8 cellular contexts compared by ENCODE assay signal in the genomic region with DNA sequence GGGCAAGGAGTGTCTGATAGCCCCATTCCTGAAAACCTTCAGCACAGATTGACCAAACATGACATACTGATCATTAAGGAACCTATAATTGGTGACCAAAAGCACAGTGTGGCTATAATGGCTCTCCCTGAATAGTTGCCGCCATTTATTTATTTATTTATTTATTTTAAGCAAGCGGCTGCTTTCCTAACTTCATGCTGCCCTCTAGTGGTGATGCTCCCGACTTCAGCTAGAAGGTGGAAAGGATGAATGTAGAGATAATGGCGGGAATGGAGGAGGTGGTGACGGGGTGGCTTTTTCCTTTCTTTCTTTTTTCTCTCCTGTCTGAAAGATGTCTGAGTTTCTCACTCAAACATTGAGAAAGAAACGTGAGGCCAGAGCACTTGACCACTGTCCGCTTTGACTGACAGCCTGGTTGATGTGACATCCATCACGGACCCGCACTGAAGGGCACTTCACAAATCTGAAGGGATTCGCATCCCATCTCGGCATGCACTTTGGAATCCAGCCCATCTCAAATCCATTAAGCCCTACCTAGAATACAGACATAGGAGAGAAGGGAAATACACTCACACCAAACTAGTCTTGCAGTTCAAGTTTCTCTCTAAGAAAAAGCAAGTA.
A peak's percentile ranks its signal among the peaks of the same experiment; 100 is the strongest.
DNase-seq lines count a peak whose midpoint lies in the region; ATAC-seq and TF ChIP-seq lines count a peak whose summit lies in the region.

No MANE protein-coding gene starts in this region.

- in situ Hi-C loops in T47D (cut with HindIII; ENCODE audit: low pct_unique_long_range_greater_than_20kb, low sequenced_read_pairs): no loop called here

- ATAC-seq in HG03571 (IDR thresholded peaks at IDR 0.05; ENCODE audit: unreplicated experiment): no peak

- H3K9me3 Mint-ChIP-seq in HFFc6 (no peaks in the 10 kb centered on the region), immature natural killer cell (no peaks in the 10 kb centered on the region)

- peak; percentile 96 for TF ChIP-seq CTCF in HFFc6 (IDR thresholded peaks at IDR 0.05)

- H3K4me3 Mint-ChIP-seq in HFFc6 (peak overlapping the region; percentile 56; the same call in 1 of the 2 replicates), immature natural killer cell (no peak overlapping the region)

- H3K4me1 Mint-ChIP-seq in HFFc6 (ENCODE audit: low read depth) (peaks cover 29% of the 10 kb centered on the region), immature natural killer cell (peaks cover 0 to 25% of the 10 kb centered on the region in 2 donors)

- H3K27me3 Mint-ChIP-seq in HFFc6 (ENCODE audit: insufficient read depth) (peaks cover under 1% of the 10 kb centered on the region), immature natural killer cell (ENCODE audit: low read depth in 3 of 3) (peaks cover 0 to 4% (median 2%) of the 10 kb centered on the region in 3 donors)

- H3K27ac Mint-ChIP-seq in HFFc6 (no peak overlapping the region), immature natural killer cell (no peak overlapping the region)

- peak; percentile 14 for DNase-seq in GM04503 (ENCODE audit: low read depth)
- DNase-seq in HFFc6: peak; percentile 72
- DNase-seq in NCI-H146 (lab: John Stamatoyannopoulos, UW): peak; percentile 84
- DNase-seq in SW480 (ENCODE audit: low spot score): peak; percentile 73
- peak; percentile 35 to 92 for DNase-seq in T47D (ENCODE audit: low read depth in 1 of 2, low spot score in 1 of 2)
- peak; percentile 24 to 34 (median 24) for DNase-seq in immature natural killer cell
- DNase-seq in stimulated activated CD4-positive, alpha-beta T cell treated with anti-CD3 and anti-CD28 coated beads, Interleukin-15, amount 100 ng/mL, for 48 hours (ENCODE audit: low read depth in 2 of 2): peak; percentile 51 to 52

- H3K36me3 Mint-ChIP-seq in HFFc6 (ENCODE audit: low read depth) (no peaks in the 10 kb centered on the region), immature natural killer cell (no peaks in the 10 kb centered on the region)

Comparison
In these comparisons a context has a peak if more than half of its experiments do, and no peak if none do; other contexts are left out.
1. DNase-seq: peak in every context shown above with its lines; median percentile 84 in NCI-H146; 73 in SW480; 72 in HFFc6; 64 in T47D; 52 in stimulated activated CD4-positive, alpha-beta T cell treated with anti-CD3 and anti-CD28 coated beads, Interleukin-15, amount 100 ng/mL, for 48 hours; 24 in immature natural killer cell; 14 in GM04503.